Comparison of ENCODE assay signal across 8 cellular contexts in genomic region chr1:114779722-114780121, GRCh38. TPM values are rescaled to one million over a fixed set of nuclear protein-coding genes. Genes with fewer than 3 reads are reported as not detected.
DNase-seq lines count a peak whose midpoint lies in the region; ATAC-seq and TF ChIP-seq lines count a peak whose summit lies in the region.

No MANE protein-coding gene starts in this region.

- H3K4me1 ChIP-seq in right lobe of liver (peaks cover 0 to 8% (median 0%) of the 10 kb centered on the region in 4 donors), tibial artery (peaks cover 0 to 25% (median 8%) of the 10 kb centered on the region in 4 donors)

- H3K27ac ChIP-seq in angular gyrus (ENCODE audit: low read depth, low read length) (peak overlapping the region; percentile 72), right lobe of liver (peak overlapping the region in 2 of 3 donors; percentile 86 to 91), tibial artery (peak overlapping the region; percentile 75 to 97)

- peaks cover 55% of the 10 kb centered on the region for H3K36me3 Mint-ChIP-seq in activated T-cell treated with anti-CD3 and anti-CD28 coated beads, Interleukin-2, amount 50 U/mL, for 24 hours (ENCODE audit: low read depth)

- H3K27me3 ChIP-seq in right lobe of liver (no peaks in the 10 kb centered on the region), tibial artery (no peaks in the 10 kb centered on the region)

- no peak for TF ChIP-seq POLR2A in right lobe of liver (IDR thresholded peaks at IDR 0.05)

- H3K36me3 ChIP-seq in right lobe of liver = peaks cover 0 to 35% (median 6%) of the 10 kb centered on the region in 4 donors
- H3K36me3 ChIP-seq in tibial artery = peaks cover 16 to 38% (median 23%) of the 10 kb centered on the region in 3 donors

- H3K27me3 Mint-ChIP-seq in activated T-cell treated with anti-CD3 and anti-CD28 coated beads, Interleukin-2, amount 50 U/mL, for 24 hours = no peaks in the 10 kb centered on the region

- intact Hi-C loops in right lobe of liver (cut with DNase I) = no loop called here
- intact Hi-C loops in tibial artery (cut with DNase I; ENCODE audit: low total_unique reads) = no loop called here

- H3K4me3 ChIP-seq in right lobe of liver (peak overlapping the region; percentile 84 to 96 (median 92)), tibial artery (peak overlapping the region; percentile 56 to 95)

- H3K4me3 Mint-ChIP-seq in activated T-cell treated with anti-CD3 and anti-CD28 coated beads, Interleukin-2, amount 50 U/mL, for 24 hours = peak overlapping the region; percentile 100

- peaks cover 27% of the 10 kb centered on the region for H3K4me1 Mint-ChIP-seq in activated T-cell treated with anti-CD3 and anti-CD28 coated beads, Interleukin-2, amount 50 U/mL, for 24 hours (ENCODE audit: low read depth)

- H3K9me3 Mint-ChIP-seq in activated T-cell treated with anti-CD3 and anti-CD28 coated beads, Interleukin-2, amount 50 U/mL, for 24 hours = no peaks in the 10 kb centered on the region

- ATAC-seq in right lobe of liver (no peak), HG02588 (IDR thresholded peaks at IDR 0.05; ENCODE audit: unreplicated experiment) (no peak)

- no peak for TF ChIP-seq CTCF in right lobe of liver (IDR thresholded peaks at IDR 0.05)
- TF ChIP-seq CTCF in tibial artery (IDR thresholded peaks at IDR 0.05) = no peak

- H3K9me3 ChIP-seq in right lobe of liver (no peaks in the 10 kb centered on the region), tibial artery (no peaks in the 10 kb centered on the region)

- no peak for DNase-seq in activated T-cell treated with anti-CD3 and anti-CD28 coated beads, Interleukin-2, amount 50 U/mL, for 24 hours
- DNase-seq in activated T-cell treated with anti-CD3 and anti-CD28 coated beads, Interleukin-2, amount 50 U/mL, for 1 hour = no peak
- DNase-seq in right lobe of liver (no peak), tibial artery (no peak), COLO668 (lab: John Stamatoyannopoulos, UW; ENCODE audit: unreplicated experiment) (no peak)
- no peak for DNase-seq in stimulated activated CD4-positive, alpha-beta T cell treated with anti-CD3 and anti-CD28 coated beads, Interleukin-12 subunit alpha, Interleukin-12 subunit beta, amount 100 ng/mL, for 4 hours

- H3K27ac Mint-ChIP-seq in activated T-cell treated with anti-CD3 and anti-CD28 coated beads, Interleukin-2, amount 50 U/mL, for 24 hours = peak overlapping the region; percentile 99

RNA-seq across cellular contexts. Expression of gene SIKE1, which starts 0.8 kb away (rescaled TPM):
- total RNA-seq in right lobe of liver = 10 to 100 TPM; 17.5 to 74.0 (median 21.8) TPM

RNA-seq across cellular contexts. Expression of gene CSDE1, which starts 21.9 kb away (rescaled TPM):
- 100 to 1,000 TPM; 195 to 585 (median 269) TPM for total RNA-seq in right lobe of liver
